Comparison of ENCODE assay signal across 27 cellular contexts in the genomic region with DNA sequence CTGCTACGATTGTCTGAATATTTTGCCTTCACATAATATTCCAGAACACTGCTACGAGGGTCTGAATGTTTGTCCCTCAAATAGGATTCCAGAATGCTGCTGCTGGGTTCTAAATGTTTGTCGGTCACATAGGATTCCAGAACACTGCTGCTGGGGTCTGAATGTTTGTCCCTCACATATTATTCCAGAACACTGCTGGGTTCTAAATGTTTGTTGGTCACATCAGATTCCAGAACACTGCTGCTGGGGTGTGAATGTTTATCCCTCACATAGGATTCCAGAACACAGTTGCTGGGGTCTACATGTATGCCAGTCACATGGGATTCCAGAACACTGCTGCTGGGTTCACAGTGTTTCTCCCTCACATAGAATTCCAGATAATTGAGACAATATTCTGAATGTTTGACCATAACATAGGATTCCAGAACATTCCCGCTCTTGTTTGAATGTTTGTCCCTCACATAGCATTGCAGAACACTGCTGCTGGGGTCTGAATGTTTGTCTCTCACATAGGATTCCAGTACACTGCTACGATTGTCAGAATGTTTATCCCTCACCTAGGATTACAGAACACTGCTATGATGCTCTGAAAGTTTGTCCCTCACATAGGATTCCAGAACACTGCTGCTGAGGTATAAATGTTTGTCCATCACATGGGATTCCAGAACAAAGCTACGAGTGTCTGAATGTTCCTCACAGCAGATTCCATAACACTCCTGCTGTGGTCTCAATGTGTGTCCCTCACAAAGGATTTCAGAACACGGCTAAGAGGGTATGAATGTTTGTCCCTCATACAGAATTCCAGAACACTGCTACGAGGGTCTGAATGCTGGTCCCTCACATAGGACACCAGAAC.
"Had no signal": no experiment of that assay in that cellular context is flagged by ENCODE, and none has a peak within 500 bp of the region (broad histone marks: within the 10 kb centered on the region; RNA-seq: fewer than 3 reads in every experiment).

No MANE protein-coding gene starts in this region.

- H3K27me3 ChIP-seq: heart right ventricle, hepatocyte, pancreas, right lobe of liver, suprapubic skin, tibial artery, upper lobe of right lung had no signal

- DNase-seq: heart right ventricle; kidney glomerular epithelial cell; left ventricle myocardium superior; lower lobe of right lung; mammary epithelial cell; naive thymus-derived CD8-positive, alpha-beta T cell; nucleus accumbens; pancreas; posterior cingulate gyrus; psoas muscle; right lobe of liver; stimulated activated CD4-positive, alpha-beta T cell treated with anti-CD3 and anti-CD28 coated beads, Interleukin-1b, Interleukin-23, amount 100 ng/mL, for 48 hours; stimulated activated CD4-positive, alpha-beta T cell treated with anti-CD3 and anti-CD28 coated beads, Interleukin-2, amount 100 ng/mL, for 48 hours; stimulated activated CD4-positive, alpha-beta T cell treated with anti-CD3 and anti-CD28 coated beads, Interleukin-4, amount 100 ng/mL, for 4 hours; stimulated activated CD8-positive, alpha-beta memory T cell treated with anti-CD3 and anti-CD28 coated beads, Interleukin-4, amount 100 ng/mL, for 48 hours; stimulated activated naive CD4-positive, alpha-beta T cell treated with Interleukin-2 at 50 U/mL for 16 hours; stimulated activated naive CD8-positive, alpha-beta T cell treated with anti-CD3 and anti-CD28 coated beads, Interleukin-15, amount 100 ng/mL, for 72 hours; tibial artery; trophoblast cell; upper lobe of right lung had no signal

- H3K27ac ChIP-seq: heart right ventricle, hepatocyte, lower lobe of right lung, pancreas, psoas muscle, right lobe of liver, suprapubic skin, thoracic aorta, tibial artery, upper lobe of right lung had no signal

- H3K27me3 Mint-ChIP-seq: stimulated activated memory B cell treated with anti-CD40 and anti-IgM and Interleukin-4, amounts not matched to agents 10 μg/mL and 1 μg/mL and 100 μg/mL, for 72 hours; stimulated activated naive CD8-positive, alpha-beta T cell treated with anti-CD3 and anti-CD28 coated beads, Interleukin-15, amount 100 ng/mL, for 72 hours had no signal

- H3K4me1 ChIP-seq: heart right ventricle, lower lobe of right lung, pancreas, psoas muscle, right lobe of liver, suprapubic skin, tibial artery, upper lobe of right lung had no signal

- H3K4me3 Mint-ChIP-seq: naive thymus-derived CD8-positive, alpha-beta T cell; nephron; neural crest cell; stimulated activated memory B cell treated with anti-CD40 and anti-IgM and Interleukin-4, amounts not matched to agents 10 μg/mL and 1 μg/mL and 100 μg/mL, for 72 hours; stimulated activated naive CD8-positive, alpha-beta T cell treated with anti-CD3 and anti-CD28 coated beads, Interleukin-15, amount 100 ng/mL, for 72 hours had no signal

- H3K4me1 Mint-ChIP-seq: naive thymus-derived CD8-positive, alpha-beta T cell; nephron; neural crest cell; stimulated activated memory B cell treated with anti-CD40 and anti-IgM and Interleukin-4, amounts not matched to agents 10 μg/mL and 1 μg/mL and 100 μg/mL, for 72 hours; stimulated activated naive CD8-positive, alpha-beta T cell treated with anti-CD3 and anti-CD28 coated beads, Interleukin-15, amount 100 ng/mL, for 72 hours had no signal

- ATAC-seq: naive thymus-derived CD8-positive, alpha-beta T cell; pancreas; psoas muscle; right lobe of liver; stimulated activated memory B cell treated with anti-CD40 and anti-IgM and Interleukin-4, amounts not matched to agents 10 μg/mL and 1 μg/mL and 100 μg/mL, for 72 hours; stimulated activated naive CD8-positive, alpha-beta T cell treated with anti-CD3 and anti-CD28 coated beads, Interleukin-15, amount 100 ng/mL, for 72 hours; upper lobe of right lung had no signal

- H3K4me3 ChIP-seq: heart right ventricle, hepatocyte, lower lobe of right lung, pancreas, psoas muscle, right lobe of liver, smooth muscle cell, suprapubic skin, thoracic aorta, tibial artery, upper lobe of right lung had no signal

- H3K36me3 ChIP-seq: heart right ventricle, lower lobe of right lung, pancreas, right lobe of liver, suprapubic skin, thoracic aorta, tibial artery, upper lobe of right lung had no signal

- H3K27ac Mint-ChIP-seq: naive thymus-derived CD8-positive, alpha-beta T cell; nephron; stimulated activated memory B cell treated with anti-CD40 and anti-IgM and Interleukin-4, amounts not matched to agents 10 μg/mL and 1 μg/mL and 100 μg/mL, for 72 hours; stimulated activated naive CD8-positive, alpha-beta T cell treated with anti-CD3 and anti-CD28 coated beads, Interleukin-15, amount 100 ng/mL, for 72 hours had no signal
